In the genomic region with DNA sequence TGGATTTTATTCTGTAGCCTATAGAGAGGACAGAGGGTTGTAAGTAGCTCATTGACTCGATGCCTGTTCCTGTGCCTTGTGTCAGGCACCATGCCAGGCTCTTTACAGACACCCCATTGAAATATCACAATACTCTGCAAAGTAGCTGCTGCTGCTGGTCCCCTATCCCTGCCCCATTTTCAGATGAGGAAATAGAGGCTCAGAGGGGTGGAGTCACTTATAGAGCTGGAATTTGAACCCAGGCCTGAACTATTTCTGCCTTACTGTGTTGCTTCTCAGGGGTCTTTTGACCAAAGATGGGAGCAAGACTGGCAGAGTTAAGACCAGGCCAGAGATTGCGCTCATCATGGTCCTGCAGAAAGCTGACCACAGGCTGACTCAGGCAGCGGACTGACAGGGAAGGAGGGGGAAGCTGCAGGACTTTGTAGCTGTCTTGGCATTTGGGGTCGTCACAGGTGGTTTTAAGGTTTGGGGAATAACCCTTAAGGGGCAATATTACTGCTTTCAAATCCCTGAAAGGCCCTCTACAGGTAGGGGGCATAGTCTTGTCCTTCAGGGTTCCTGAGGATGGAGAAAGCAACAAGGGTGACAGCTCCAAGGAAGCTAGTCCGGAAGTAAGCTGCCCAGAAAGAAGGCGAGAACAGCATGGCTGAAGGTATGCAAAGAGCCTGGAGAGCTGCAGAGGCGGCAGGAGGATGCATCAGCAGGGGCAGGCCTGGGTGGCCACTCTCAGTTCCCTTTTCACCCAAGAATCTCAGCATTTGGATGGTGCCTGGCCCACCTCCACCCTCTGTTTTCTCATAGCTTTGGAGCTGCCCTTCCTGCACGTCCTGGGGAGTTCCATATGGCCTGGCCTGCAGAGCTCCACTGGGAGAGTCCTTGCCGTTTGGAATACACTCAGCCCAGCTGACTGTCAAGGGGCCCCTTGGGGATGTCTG, we compare ENCODE assay signal across 8 cellular contexts. TPM values are rescaled to one million over a fixed set of nuclear protein-coding genes. Genes with fewer than 3 reads are reported as not detected.
DNase-seq lines count a peak whose midpoint lies in the region; ATAC-seq, FAIRE-seq and TF ChIP-seq lines count a peak whose summit lies in the region.

No MANE protein-coding gene starts in this region.

- TF ChIP-seq EP300 in HepG2 (IDR thresholded peaks at IDR 0.05; ENCODE audit: low read depth in 2 of 2, low read length in 2 of 2) (no peak), HepG2 (CRISPR knock-in tag; IDR thresholded peaks at IDR 0.05; ENCODE audit: borderline replicate concordance) (no peak)

- H2AFZ ChIP-seq in HepG2 (ENCODE audit: low read length), result no peak overlapping the region

- no TSS peak for BruUV-seq in HepG2 (replicated peaks; lab: Mats Ljungman, UMichigan)

- peaks cover 19 to 63% (median 56%) of the 10 kb centered on the region in 4 donors for H3K4me1 ChIP-seq in liver (ENCODE audit: control insufficient read depth in 4 of 4, insufficient read depth in 4 of 4, low read length in 3 of 4)
- H3K4me1 ChIP-seq in HepG2 (ENCODE audit: insufficient read depth, low read length), result peaks cover 65% of the 10 kb centered on the region
- peaks cover 54 to 70% of the 10 kb centered on the region in 2 donors for H3K4me1 ChIP-seq in ascending aorta
- peaks cover 63% of the 10 kb centered on the region for H3K4me1 ChIP-seq in mononuclear cell (ENCODE audit: insufficient read depth, low read length)

- TF ChIP-seq CTCF in liver (IDR thresholded peaks at IDR 0.05; ENCODE audit: low read depth, low read length, missing input control), result no peak
- no peak for TF ChIP-seq CTCF in HepG2 (CRISPR knock-in tag; IDR thresholded peaks at IDR 0.05)
- no peak for TF ChIP-seq CTCF in ascending aorta (IDR thresholded peaks at IDR 0.05)

- H3K79me2 ChIP-seq in HepG2 (ENCODE audit: insufficient read depth, low read length), result peaks cover 74% of the 10 kb centered on the region

- no peak for ATAC-seq in HepG2
- ATAC-seq in HG03196 (IDR thresholded peaks at IDR 0.05; ENCODE audit: unreplicated experiment), result peak; percentile 87

- no peak for FAIRE-seq in HepG2 (lab: Jason Lieb, UNC)

- WGBS in liver, result 61% methylated on average over 9 of the region's 9 CpGs
- 82% methylated on average over 9 of the region's 9 CpGs for WGBS in HepG2 (ENCODE audit: low lambda C conversion rate)

- H3K9ac ChIP-seq in liver (ENCODE audit: low read depth in 1 of 2, low read length in 2 of 2), result peak overlapping the region in 1 of 2 donors; percentile 36
- no peak overlapping the region for H3K9ac ChIP-seq in HepG2 (ENCODE audit: insufficient read depth, low read depth, low read length)

- DNase-seq in HepG2 (ENCODE audit: low spot score), result no peak
- DNase-seq in ascending aorta (ENCODE audit: low spot score in 2 of 2), result no peak
- no peak for DNase-seq in GF-D8 (lab: John Stamatoyannopoulos, UW)
- DNase-seq in HT-29 (ENCODE audit: low spot score), result no peak
- DNase-seq in HuH-7.5 (ENCODE audit: low spot score), result no peak

- H3K9me3 ChIP-seq in liver (ENCODE audit: control insufficient read depth in 4 of 4, low read length in 3 of 4), result no peaks in the 10 kb centered on the region
- no peaks in the 10 kb centered on the region for H3K9me3 ChIP-seq in HepG2 (ENCODE audit: low read length)
- H3K9me3 ChIP-seq in ascending aorta, result no peaks in the 10 kb centered on the region
- no peaks in the 10 kb centered on the region for H3K9me3 ChIP-seq in mononuclear cell (ENCODE audit: low read depth, low read length)

- H3K27me3 ChIP-seq in liver (ENCODE audit: control insufficient read depth in 4 of 4, insufficient read depth in 4 of 4, low read length in 3 of 4) (no peaks in the 10 kb centered on the region), HepG2 (ENCODE audit: control insufficient read depth in 1 of 2, insufficient read depth in 2 of 2, low read length in 2 of 2) (no peaks in the 10 kb centered on the region; a peak in 1 of 5 replicates), ascending aorta (no peaks in the 10 kb centered on the region), mononuclear cell (ENCODE audit: insufficient read depth, low read length) (no peaks in the 10 kb centered on the region)

- POLR2A ChIA-PET in HepG2 (lab: Yijun Ruan, JAX), result interaction anchor here (1.1 to 2.3 kb wide), 4 partner anchors 14 to 53 kb away, joined by 5 to 8 read pairs (median 6); no protein-coding TSS in a partner anchor

- H3K4me2 ChIP-seq in HepG2 (ENCODE audit: low read depth, low read length), result no peak overlapping the region

- TF ChIP-seq POLR2A in HepG2 (IDR thresholded peaks at IDR 0.05; ENCODE audit: insufficient read depth in 1 of 2, low read depth in 2 of 2, low read length in 2 of 2), result no peak

- peaks cover 54% of the 10 kb centered on the region for H4K20me1 ChIP-seq in HepG2 (ENCODE audit: insufficient read depth, low read length)

- H3K27ac ChIP-seq in liver (ENCODE audit: low read depth in 1 of 2, low read length in 2 of 2), result peak overlapping the region; percentile 98 to 99
- no peak overlapping the region for H3K27ac ChIP-seq in HepG2 (ENCODE audit: extremely low read length, insufficient read depth, low read length)
- peak overlapping the region; percentile 95 to 97 for H3K27ac ChIP-seq in ascending aorta

- in situ Hi-C loops in HepG2 (cut with HindIII; ENCODE audit: extremely low pct_ligation_motif_present, low pct_unique_long_range_greater_than_20kb), result loop anchor here (5.0 kb wide), 1 partner anchor 33 kb away; no protein-coding TSS in a partner anchor

- H3K36me3 ChIP-seq in liver (ENCODE audit: control insufficient read depth in 4 of 4, insufficient read depth in 3 of 4, low read depth in 1 of 4, low read length in 3 of 4) (peaks cover 4 to 22% (median 9%) of the 10 kb centered on the region in 4 donors), HepG2 (replicated peaks in 1 of 2; ENCODE audit: control insufficient read depth in 1 of 2, insufficient read depth in 2 of 2, low read length in 2 of 2) (peaks cover 1 to 38% of the 10 kb centered on the region in 2 experiments; a peak in 3 of 5 replicates), ascending aorta (no peaks in the 10 kb centered on the region)

- TF ChIP-seq RAD21 in liver (IDR thresholded peaks at IDR 0.05) (no peak), HepG2 (CRISPR knock-in tag; IDR thresholded peaks at IDR 0.05) (no peak)

- intact Hi-C loops in HepG2 (cut with micrococcal nuclease; ENCODE audit: unreplicated experiment), result no loop called here
- intact Hi-C loops in ascending aorta (cut with DNase I), result loop anchor here (2.0 to 10.0 kb wide), 3 partner anchors 37 to 295 kb away; no protein-coding TSS in a partner anchor

- CTCF ChIA-PET in HepG2 (lab: Yijun Ruan, JAX; ENCODE audit: low intra/inter-chr PET ratio, low total read pairs), result interaction anchor here (1.8 kb wide), 1 partner anchor 55 kb away, joined by 4 read pairs; no protein-coding TSS in a partner anchor

- H3K4me3 ChIP-seq in liver (ENCODE audit: low read depth in 1 of 3, low read length in 3 of 3) (no peak overlapping the region), HepG2 (replicated peaks in 1 of 3; ENCODE audit: insufficient read depth in 1 of 3, low read depth in 2 of 3, low read length in 3 of 3) (no peak overlapping the region), ascending aorta (peak overlapping the region in 1 of 2 donors; percentile 98), mononuclear cell (ENCODE audit: low read length) (peak overlapping the region; percentile 23)

RNA-seq across cellular contexts. Expression of gene NDST1, which starts 18.3 kb away (rescaled TPM):
- 100 to 1,000 TPM in 1 of 2 donors, 10 to 100 TPM in 1; 39.5 to 103 TPM for total RNA-seq in liver
- 10 to 100 TPM; 10.3 to 38.5 TPM for polyA plus RNA-seq in liver
- 22.1 and 26.2 TPM in 2 replicates for total RNA-seq in HepG2 (2016; rRNA removed; fragmentation: Illumina TruSeq; extraction: Trizol)
- 6.5 and 8.8 TPM in 2 replicates for total RNA-seq in HepG2 (2016; cell fraction: cytosol; rRNA removed; fragmentation: Illumina TruSeq; extraction: Trizol; ENCODE audit: low read depth)
- 19.6 and 25.2 TPM in 2 replicates for total RNA-seq in HepG2 (2016; cell fraction: insoluble cytoplasmic fraction; rRNA removed; fragmentation: Illumina TruSeq; extraction: Trizol)
- total RNA-seq in HepG2 (2016; cell fraction: membrane; rRNA removed; fragmentation: Illumina TruSeq; extraction: Trizol), result 16.4 and 18.4 TPM in 2 replicates
- total RNA-seq in HepG2 (2016; cell fraction: nucleus; rRNA removed; fragmentation: Illumina TruSeq; extraction: Trizol), result 25.2 and 29.3 TPM in 2 replicates
- 23.8 and 35.0 TPM in 2 replicates for polyA plus RNA-seq in HepG2 (2011; rRNA removed)
- 18.9 and 20.3 TPM in 2 replicates for polyA plus RNA-seq in HepG2 (2011; cell fraction: cytosol; rRNA removed)
- 67.6 and 71.1 TPM in 2 replicates for polyA plus RNA-seq in HepG2 (2011; cell fraction: nucleus; rRNA removed)
- 36.0 and 40.8 TPM in 2 replicates for polyA plus RNA-seq in HepG2 (2012)
- polyA plus RNA-seq in HepG2 (2016; cell fraction: cytosol; fragmentation: Illumina TruSeq; extraction: Trizol; ENCODE audit: low read depth), result 2.7 and 3.1 TPM in 2 replicates
- 15.4 and 18.3 TPM in 2 replicates for polyA plus RNA-seq in HepG2 (2016; cell fraction: insoluble cytoplasmic fraction; fragmentation: Illumina TruSeq; extraction: Trizol; ENCODE audit: low read depth)
- 7.8 TPM in 2 replicates for polyA plus RNA-seq in HepG2 (2016; cell fraction: membrane; fragmentation: Illumina TruSeq; extraction: Trizol; ENCODE audit: low read depth)
- 29.1 and 30.9 TPM in 2 replicates for polyA plus RNA-seq in HepG2 (2016; cell fraction: nucleus; fragmentation: Illumina TruSeq; extraction: Trizol; ENCODE audit: insufficient read depth, low read depth)
- 12.5 and 73.9 TPM in 2 replicates for polyA minus RNA-seq in HepG2 (2011; rRNA and poly(A)+ RNA removed; ENCODE audit: low replicate concordance)
- 20.8 and 29.5 TPM in 2 replicates for polyA minus RNA-seq in HepG2 (2011; cell fraction: cytosol; rRNA and poly(A)+ RNA removed)
- polyA minus RNA-seq in HepG2 (2011; cell fraction: nucleus; rRNA and poly(A)+ RNA removed), result 55.1 and 55.2 TPM in 2 replicates
- total RNA-seq in ascending aorta, result 71.5 TPM
- total RNA-seq in mononuclear cell, result 13.0 TPM
- total RNA-seq in HT-29 (2014; rRNA removed; shearing (Covaris generic)), result 6.9 and 11.0 TPM in 2 replicates

RNA-seq across cellular contexts. Expression of gene RPS14, which starts 40.1 kb away (rescaled TPM):
- total RNA-seq in liver (100 to 1,000 TPM; 822 to 948 TPM), HepG2 (2016; rRNA removed; fragmentation: Illumina TruSeq; extraction: Trizol) (2,116 and 2,466 TPM in 2 replicates), ascending aorta (1,928 TPM), mononuclear cell (4,450 TPM)
- polyA plus RNA-seq in liver (100 to 1,000 TPM; 609 to 956 TPM), HepG2 (2011; rRNA removed) (3,058 and 3,295 TPM in 2 replicates)
- 3,305 and 3,520 TPM in 2 replicates for total RNA-seq in HepG2 (2016; cell fraction: cytosol; rRNA removed; fragmentation: Illumina TruSeq; extraction: Trizol; ENCODE audit: low read depth)
- 2,149 and 2,588 TPM in 2 replicates for total RNA-seq in HepG2 (2016; cell fraction: insoluble cytoplasmic fraction; rRNA removed; fragmentation: Illumina TruSeq; extraction: Trizol)
- 4,929 and 5,069 TPM in 2 replicates for total RNA-seq in HepG2 (2016; cell fraction: membrane; rRNA removed; fragmentation: Illumina TruSeq; extraction: Trizol)
- total RNA-seq in HepG2 (2016; cell fraction: nucleus; rRNA removed; fragmentation: Illumina TruSeq; extraction: Trizol), result 644 and 721 TPM in 2 replicates
- polyA plus RNA-seq in HepG2 (2011; cell fraction: cytosol; rRNA removed), result 6,315 and 8,239 TPM in 2 replicates
- polyA plus RNA-seq in HepG2 (2011; cell fraction: nucleus; rRNA removed), result 1,184 and 1,580 TPM in 2 replicates
- polyA plus RNA-seq in HepG2 (2012), result 3,506 and 4,895 TPM in 2 replicates
- polyA plus RNA-seq in HepG2 (2016; cell fraction: cytosol; fragmentation: Illumina TruSeq; extraction: Trizol; ENCODE audit: low read depth), result 3,347 and 3,785 TPM in 2 replicates
- polyA plus RNA-seq in HepG2 (2016; cell fraction: insoluble cytoplasmic fraction; fragmentation: Illumina TruSeq; extraction: Trizol; ENCODE audit: low read depth), result 2,246 and 2,277 TPM in 2 replicates
- polyA plus RNA-seq in HepG2 (2016; cell fraction: membrane; fragmentation: Illumina TruSeq; extraction: Trizol; ENCODE audit: low read depth), result 4,452 and 4,569 TPM in 2 replicates
- polyA plus RNA-seq in HepG2 (2016; cell fraction: nucleus; fragmentation: Illumina TruSeq; extraction: Trizol; ENCODE audit: insufficient read depth, low read depth), result 1,056 and 1,136 TPM in 2 replicates
- 795 and 1,496 TPM in 2 replicates for polyA minus RNA-seq in HepG2 (2011; rRNA and poly(A)+ RNA removed; ENCODE audit: low replicate concordance)
- 375 and 432 TPM in 2 replicates for polyA minus RNA-seq in HepG2 (2011; cell fraction: cytosol; rRNA and poly(A)+ RNA removed)
- 180 and 283 TPM in 2 replicates for polyA minus RNA-seq in HepG2 (2011; cell fraction: nucleus; rRNA and poly(A)+ RNA removed)
- 1,946 and 1,965 TPM in 2 replicates for total RNA-seq in HT-29 (2014; rRNA removed; shearing (Covaris generic))
